ENCODE assay signal across 9 cellular contexts in genomic region chr5:160269017-160269416, GRCh38. TPM values are rescaled to one million over a fixed set of nuclear protein-coding genes. Genes with fewer than 3 reads are reported as not detected.
DNase-seq lines count a peak whose midpoint lies in the region; ATAC-seq and TF ChIP-seq lines count a peak whose summit lies in the region.
"Had no signal": no experiment of that assay in that cellular context is flagged by ENCODE, and none has a peak within 500 bp of the region (broad histone marks: within the 10 kb centered on the region; RNA-seq: fewer than 3 reads in every experiment).

No MANE protein-coding gene starts in this region.

- peaks cover 25% of the 10 kb centered on the region for H3K4me1 ChIP-seq in hepatocyte (ENCODE audit: insufficient read depth)

- no peaks in the 10 kb centered on the region for H3K36me3 ChIP-seq in hepatocyte (replicated peaks; ENCODE audit: insufficient read depth, low read depth)

- no peak overlapping the region for H3K27ac ChIP-seq in hepatocyte

- H3K4me2 ChIP-seq in hepatocyte = no peak overlapping the region

- in situ Hi-C loops in KBM-7 (cut with MboI; ENCODE audit: low pct_unique_long_range_greater_than_20kb, low sequenced_read_pairs) = no loop called here
- in situ Hi-C loops in astrocyte of the cerebellum (cut with HindIII; ENCODE audit: low sequenced_read_pairs) = no loop called here

- H3K4me3 ChIP-seq in astrocyte of the cerebellum (ENCODE audit: low read depth, low read length) (no peak overlapping the region), hepatocyte (no peak overlapping the region)

- no peaks in the 10 kb centered on the region for H3K9me2 ChIP-seq in hepatocyte (replicated peaks; ENCODE audit: insufficient read depth)

- no peaks in the 10 kb centered on the region for H4K20me1 ChIP-seq in hepatocyte (ENCODE audit: insufficient read depth, poor library complexity, severe bottlenecking)

- WGBS in hepatocyte (ENCODE audit: low lambda C conversion rate, missing lambda C conversion rate) = 79% methylated on average over 10 of the region's 10 CpGs

- H3K9me3 ChIP-seq in hepatocyte (ENCODE audit: low read depth) = no peaks in the 10 kb centered on the region

- TF ChIP-seq CTCF in astrocyte of the cerebellum (IDR thresholded peaks at IDR 0.05; ENCODE audit: low read depth, low read length, missing control alignments) (no peak), hepatocyte (IDR thresholded peaks at IDR 0.05; ENCODE audit: poor library complexity) (no peak)

- DNase-seq in KBM-7 = peak; percentile 81
- DNase-seq in astrocyte of the cerebellum (ENCODE audit: low read depth) = peak; percentile 28
- peak; percentile 31 for DNase-seq in hepatocyte (ENCODE audit: low spot score)
- peak; percentile 17 for DNase-seq in stromal cell of bone marrow (ENCODE audit: low read depth)
- DNase-seq in activated T-cell treated with anti-CD3 and anti-CD28 coated beads for 4 hours = no peak

- peaks cover 4% of the 10 kb centered on the region for H3K79me2 ChIP-seq in hepatocyte

- no peak for ATAC-seq in GM21737 (IDR thresholded peaks at IDR 0.05; ENCODE audit: unreplicated experiment)
- no peak for ATAC-seq in GM18868 (IDR thresholded peaks at IDR 0.05; ENCODE audit: unreplicated experiment)
- no peak for ATAC-seq in GM18498 (IDR thresholded peaks at IDR 0.05; ENCODE audit: unreplicated experiment)

- H2AFZ ChIP-seq in hepatocyte = no peak overlapping the region

- no peaks in the 10 kb centered on the region for H3K27me3 ChIP-seq in hepatocyte

RNA-seq across cellular contexts. Expression of gene FABP6, which starts 39.7 kb away (rescaled TPM):
- total RNA-seq in hepatocyte = 51.5 and 55.7 TPM in 2 replicates
- 7.2 and 12.2 TPM in 2 replicates for polyA plus RNA-seq in hepatocyte
- total RNA-seq: T-helper 2 cell treated with Interferon-gamma antibody and Interleukin-4, amounts not matched to agents 100 ng/mL and 5 ng/mL, for 36 hours had no signal

RNA-seq across cellular contexts. Expression of gene CCNJL, which starts 43.3 kb away (rescaled TPM):
- 6.6 and 8.1 TPM in 2 replicates for total RNA-seq in hepatocyte
- 9.5 and 10.8 TPM in 2 replicates for polyA plus RNA-seq in hepatocyte
- total RNA-seq: T-helper 2 cell treated with Interferon-gamma antibody and Interleukin-4, amounts not matched to agents 100 ng/mL and 5 ng/mL, for 36 hours had no signal
